ENCODE assay signal across 22 cellular contexts in the genomic region with DNA sequence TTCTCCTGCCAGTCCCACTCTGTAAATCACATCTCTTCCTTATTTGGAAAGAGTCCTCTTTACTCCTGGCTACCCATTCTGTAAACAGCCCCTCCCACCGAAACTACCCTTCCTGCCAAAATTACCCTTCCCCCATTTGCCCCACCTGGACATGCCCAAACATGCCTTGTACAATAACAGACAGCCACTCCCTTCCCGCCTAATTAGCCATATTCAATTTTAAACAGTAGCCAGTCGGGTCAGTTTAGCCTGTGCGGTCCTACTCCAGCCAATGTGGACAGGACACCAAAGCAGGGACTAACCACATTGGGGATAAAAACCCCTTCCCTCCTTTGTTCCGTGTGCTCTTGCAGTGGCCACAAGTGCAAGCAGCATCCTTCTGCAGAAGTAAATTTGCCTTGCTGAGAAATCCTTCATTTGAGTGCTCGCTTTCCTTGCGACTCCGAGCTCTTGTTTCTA. TPM values are rescaled to one million over a fixed set of nuclear protein-coding genes. Genes with fewer than 3 reads are reported as not detected.
DNase-seq lines count a peak whose midpoint lies in the region; ATAC-seq and TF ChIP-seq lines count a peak whose summit lies in the region.
"Had no signal": no experiment of that assay in that cellular context is flagged by ENCODE, and none has a peak within 500 bp of the region (broad histone marks: within the 10 kb centered on the region; RNA-seq: fewer than 3 reads in every experiment).

No MANE protein-coding gene starts in this region.

- H3K4me1 Mint-ChIP-seq in H9 = peaks cover 3 to 14% of the 10 kb centered on the region in 2 experiments
- H3K4me1 Mint-ChIP-seq in WTC11 = peaks cover 23% of the 10 kb centered on the region

- TF ChIP-seq CTCF in H9 (conservative IDR thresholded peaks at IDR 0.05) = no peak
- no peak for TF ChIP-seq CTCF in WTC11 (IDR thresholded peaks at IDR 0.05)
- TF ChIP-seq CTCF in uterus (IDR thresholded peaks at IDR 0.05) = no peak

- H4K91ac ChIP-seq in H9 (ENCODE audit: insufficient read length, low read depth, low read length) = no peak overlapping the region

- DNase-seq in DMS53 (lab: John Stamatoyannopoulos, UW) (peak; percentile 24), DMS53 treated with DMSO at 0.1 percent for 48 hours (lab: John Stamatoyannopoulos, UW; ENCODE audit: unreplicated experiment) (no peak), H9 (peak; percentile 82), WTC11 (ENCODE audit: low spot score) (no peak), mesendoderm (peak; percentile 12), uterus (no peak), NCI-H226 (no peak)
- DNase-seq: AML-193; C1 segment of cervical spinal cord; CD8-positive, alpha-beta T cell; DMS79; H7; NCI-H1417; NCI-H1694 treated with DMSO at 0.1 percent for 48 hours; NCI-H2081 treated with DMSO at 0.1 percent for 48 hours; NCI-H446 treated with DMSO at 0.1 percent for 48 hours; NCI-H774; SJCRH30 had no signal

- no peak overlapping the region for H2BK12ac ChIP-seq in H9 (ENCODE audit: insufficient read length, low read depth, low read length)

- H2BK120ac ChIP-seq in H9 (ENCODE audit: low read depth, low read length, poor library complexity, severe bottlenecking) (no peak overlapping the region), mesendoderm (ENCODE audit: low read depth, low read length) (no peak overlapping the region)

- no peaks in the 10 kb centered on the region for H3K27me3 ChIP-seq in H9 (ENCODE audit: insufficient read depth, low read length)
- H3K27me3 ChIP-seq in mesendoderm (ENCODE audit: insufficient read depth, low read length, poor library complexity) = no peaks in the 10 kb centered on the region
- H3K27me3 ChIP-seq in uterus = no peaks in the 10 kb centered on the region
- H3K27me3 ChIP-seq: SJCRH30 had no signal

- no peak overlapping the region for H4K8ac ChIP-seq in H9 (replicated peaks; ENCODE audit: insufficient read length, low read depth, low read length)
- H4K8ac ChIP-seq in mesendoderm (ENCODE audit: low read depth, low read length) = no peak overlapping the region

- intact Hi-C loops in uterus (cut with DNase I; ENCODE audit: low total_unique reads) = no loop called here

- H3K9me3 Mint-ChIP-seq in H9 = peaks cover 22 to 31% of the 10 kb centered on the region in 2 experiments
- peaks cover 42% of the 10 kb centered on the region for H3K9me3 Mint-ChIP-seq in WTC11

- peak overlapping the region; percentile 5 for H4K5ac ChIP-seq in H9 (ENCODE audit: insufficient read length, low read depth, low read length)
- no peak overlapping the region for H4K5ac ChIP-seq in mesendoderm (ENCODE audit: low read length)

- H3K4me3 ChIP-seq in mesendoderm (ENCODE audit: low read length) = no peak overlapping the region
- H3K4me3 ChIP-seq in uterus = no peak overlapping the region
- H3K4me3 ChIP-seq: SJCRH30 had no signal

- POLR2A ChIA-PET in WTC11 (lab: Charles Lee) = no interaction called here

- H3K4me2 ChIP-seq in H9 (ENCODE audit: insufficient read depth, insufficient read length, low read length) = no peak overlapping the region
- no peak overlapping the region for H3K4me2 ChIP-seq in mesendoderm (ENCODE audit: low read length)
- H3K4me2 ChIP-seq: KMS-11 had no signal

- H3K79me2 ChIP-seq in H9 (ENCODE audit: insufficient read depth, low read length) (no peaks in the 10 kb centered on the region), mesendoderm (ENCODE audit: control insufficient read depth, insufficient read depth, low read length) (no peaks in the 10 kb centered on the region)

- H2BK5ac ChIP-seq in H9 (ENCODE audit: insufficient read length, low read length) = no peak overlapping the region
- no peak overlapping the region for H2BK5ac ChIP-seq in mesendoderm (ENCODE audit: low read length)

- ATAC-seq in WTC11 (peak; percentile 63), HG02623 (IDR thresholded peaks at IDR 0.05; ENCODE audit: unreplicated experiment) (no peak)
- ATAC-seq: CD8-positive, alpha-beta T cell; Panc1 had no signal

- no CpG with 5 or more reads among the region's 8 CpGs for WGBS in H9 (ENCODE audit: extremely low coverage, insufficient read length, low lambda C conversion rate)
- WGBS in mesendoderm (ENCODE audit: extremely low coverage, insufficient coverage, low lambda C conversion rate) = no CpG with 5 or more reads among the region's 8 CpGs

- CTCF ChIA-PET in WTC11 (lab: Charles Lee) = no interaction called here

- no peaks in the 10 kb centered on the region for H3K23me2 ChIP-seq in H9 (ENCODE audit: insufficient read length, low read depth, low read length, poor library complexity, severe bottlenecking)

- H3K23ac ChIP-seq in H9 (ENCODE audit: insufficient read length, low read depth, low read length) (no peak overlapping the region), mesendoderm (ENCODE audit: low read length) (no peak overlapping the region)

- no peak overlapping the region for H3K9ac ChIP-seq in H9 (ENCODE audit: extremely low read depth, insufficient read length, low read length)
- H3K9ac ChIP-seq in mesendoderm (ENCODE audit: low read length) = no peak overlapping the region
- H3K9ac ChIP-seq: KMS-11 had no signal

- H3K18ac ChIP-seq in H9 (ENCODE audit: insufficient read length, low read depth, low read length) (no peak overlapping the region), mesendoderm (ENCODE audit: low read length) (no peak overlapping the region)

- no peak overlapping the region for H2BK20ac ChIP-seq in H9 (ENCODE audit: low read depth, low read length, poor library complexity, severe bottlenecking)

- H3K9me3 ChIP-seq in H9 (ENCODE audit: control insufficient read depth, low read depth, low read length) (peaks cover 9% of the 10 kb centered on the region), uterus (no peaks in the 10 kb centered on the region)
- H3K9me3 ChIP-seq: SJCRH30 had no signal

- H3K27ac Mint-ChIP-seq in H9 (peak overlapping the region in 1 of 3 experiments; percentile 52; a peak in 1 of 7 replicates), WTC11 (peak overlapping the region; percentile 86)
- H3K27ac Mint-ChIP-seq: CD8-positive, alpha-beta T cell had no signal

- H3K4me1 ChIP-seq in H9 (ENCODE audit: insufficient read depth, low read length) (no peaks in the 10 kb centered on the region; the same call in 1 of the 2 replicates), mesendoderm (ENCODE audit: control insufficient read depth, low read depth, low read length) (no peaks in the 10 kb centered on the region), uterus (no peaks in the 10 kb centered on the region)
- H3K4me1 ChIP-seq: SJCRH30 had no signal

- H3K4ac ChIP-seq in H9 (ENCODE audit: low read depth, low read length) (no peak overlapping the region), mesendoderm (ENCODE audit: low read depth, low read length) (no peak overlapping the region)

- H2AK5ac ChIP-seq in H9 (ENCODE audit: insufficient read length, low read length) = no peak overlapping the region
- H2AK5ac ChIP-seq in mesendoderm (ENCODE audit: low read length) = no peak overlapping the region

- no peak overlapping the region; a peak in 1 of 5 replicates for H3K4me3 Mint-ChIP-seq in H9
- H3K4me3 Mint-ChIP-seq in WTC11 = no peak overlapping the region
- H3K4me3 Mint-ChIP-seq: CD8-positive, alpha-beta T cell had no signal

- no peak overlapping the region for H3K14ac ChIP-seq in H9 (ENCODE audit: insufficient read depth, low read length)

- H4K20me1 ChIP-seq in H9 (ENCODE audit: control insufficient read depth, insufficient read depth, insufficient read length) = no peaks in the 10 kb centered on the region

- H3T11ph ChIP-seq in H9 (ENCODE audit: low read length) = no peak overlapping the region

- H3K27ac ChIP-seq in H9 (ENCODE audit: insufficient read length, low read depth, low read length) (peak overlapping the region; percentile 55), mesendoderm (ENCODE audit: low read depth, low read length) (no peak overlapping the region), uterus (no peak overlapping the region)
- H3K27ac ChIP-seq: KMS-11, SJCRH30 had no signal

- H3K27me3 Mint-ChIP-seq in H9 (ENCODE audit: low read depth) (no peaks in the 10 kb centered on the region; the same call in 1 of the 2 replicates), WTC11 (ENCODE audit: low read depth) (peaks cover 6% of the 10 kb centered on the region)

- H3K36me3 ChIP-seq in mesendoderm (ENCODE audit: control insufficient read depth, insufficient read depth, low read length) = no peaks in the 10 kb centered on the region
- H3K36me3 ChIP-seq in uterus = no peaks in the 10 kb centered on the region
- H3K36me3 ChIP-seq: SJCRH30 had no signal

- H3K36me3 Mint-ChIP-seq in H9 (ENCODE audit: insufficient read depth in 1 of 3, low read depth in 3 of 3) (peaks cover 11 to 23% (median 14%) of the 10 kb centered on the region in 3 experiments), WTC11 (peaks cover 28% of the 10 kb centered on the region)

- H2AFZ ChIP-seq in H9 (ENCODE audit: low read length) = no peak overlapping the region

- H2BK15ac ChIP-seq in H9 (ENCODE audit: low read depth, low read length) = no peak overlapping the region
- no peak overlapping the region for H2BK15ac ChIP-seq in mesendoderm (replicated peaks; ENCODE audit: low read depth)

- no peaks in the 10 kb centered on the region for H3K79me1 ChIP-seq in H9 (ENCODE audit: insufficient read depth, low read depth, low read length, poor library complexity, severe bottlenecking)
- no peaks in the 10 kb centered on the region for H3K79me1 ChIP-seq in mesendoderm (ENCODE audit: low read length)

- no peak for TF ChIP-seq POLR2A in uterus (IDR thresholded peaks at IDR 0.05)

- H3K56ac ChIP-seq in H9 (ENCODE audit: insufficient read length, low read depth, low read length) (no peak overlapping the region), mesendoderm (ENCODE audit: low read length) (no peak overlapping the region)

TF ChIP-seq in WTC11, 78 proteins besides CTCF, POLR2A, EP300 and RAD21 (continues in another document):
- TF ChIP-seq ETV6 (CRISPR knock-in tag; IDR thresholded peaks at IDR 0.05) (no peak), GABPB1 (CRISPR knock-in tag; IDR thresholded peaks at IDR 0.05) (no peak), RELA (CRISPR knock-in tag; IDR thresholded peaks at IDR 0.05; ENCODE audit: borderline replicate concordance) (no peak)

RNA-seq across cellular contexts. Expression of gene MAP10, which starts 56.3 kb away (rescaled TPM):
- total RNA-seq in H9 (2021) (1.2 and 1.3 TPM in 2 replicates), WTC11 (2021) (2.5 to 3.0 TPM (median 2.7 TPM) in 3 replicates), uterus (1 to 10 TPM in 3 of 4 donors, under 1 TPM in 1; 0.59 to 5.0 (median 2.7) TPM)
- polyA plus RNA-seq in mesendoderm (2013, experiment 1 of 2) = 2.1 TPM
- 2.1 TPM for polyA plus RNA-seq in mesendoderm (2013, experiment 2 of 2)
- total RNA-seq: HT1080 had no signal

Comparison
In these comparisons a context has a peak if more than half of its experiments do, and no peak if none do; other contexts are left out.
1. DNase-seq: peak in DMS53 (single experiment), H9 (single experiment) and mesendoderm (single experiment); none in DMS53 treated with DMSO at 0.1 percent for 48 hours (single experiment), WTC11 (single experiment), uterus (0 of 2) and NCI-H226 (single experiment).